In the genomic region with DNA sequence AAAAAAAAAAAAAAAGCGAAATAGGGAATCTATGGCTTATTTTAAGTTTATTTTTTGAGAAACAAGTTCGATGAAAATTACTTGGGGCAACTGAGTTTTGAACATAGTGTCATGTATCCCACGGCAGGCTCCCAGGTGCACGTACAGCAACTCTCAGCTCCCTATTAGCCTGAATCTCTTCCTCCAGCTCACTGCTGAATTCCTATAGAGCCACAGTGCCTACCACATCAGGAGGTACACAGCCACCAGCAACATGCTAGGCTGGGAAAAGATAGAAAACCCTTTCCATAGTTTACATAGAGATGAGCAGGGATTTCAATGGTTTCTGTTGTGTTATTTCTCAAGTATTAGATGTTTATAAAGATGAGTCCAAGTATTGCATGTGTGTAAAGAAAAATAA, we compare ENCODE assay signal across 18 cellular contexts.
"Had no signal": no experiment of that assay in that cellular context is flagged by ENCODE, and none has a peak within 500 bp of the region (broad histone marks: within the 10 kb centered on the region; RNA-seq: fewer than 3 reads in every experiment).

No MANE protein-coding gene starts in this region.

- H3K9me3 Mint-ChIP-seq: dendritic cell treated with granulocyte-macrophage colony-stimulating factor and Interleukin-4, amounts not matched to agents 40 ng/mL and 50 ng/mL, for 4 days; mesothelial cell of epicardium; naive thymus-derived CD4-positive, alpha-beta T cell had no signal

- H3K27ac ChIP-seq: colonic mucosa, esophagus muscularis mucosa, foreskin keratinocyte, gastroesophageal sphincter, heart left ventricle, left lung, lower lobe of right lung had no signal

- DNase-seq: colonic mucosa; cortex of kidney; effector CD4-positive, alpha-beta T cell; effector memory CD4-positive, alpha-beta T cell; foreskin keratinocyte; heart left ventricle; hippocampal formation; left cardiac atrium; left lung; left ventricle myocardium superior; lower lobe of right lung; mesenchymal stem cell; mucosa of descending colon; naive thymus-derived CD4-positive, alpha-beta T cell had no signal

- H3K27ac Mint-ChIP-seq: dendritic cell treated with granulocyte-macrophage colony-stimulating factor and Interleukin-4, amounts not matched to agents 40 ng/mL and 50 ng/mL, for 4 days; mesothelial cell of epicardium; naive thymus-derived CD4-positive, alpha-beta T cell had no signal

- H3K4me1 Mint-ChIP-seq: naive thymus-derived CD4-positive, alpha-beta T cell had no signal

- H3K36me3 ChIP-seq: colonic mucosa, esophagus muscularis mucosa, gastroesophageal sphincter, heart left ventricle, left lung, lower lobe of right lung had no signal

- H3K27me3 Mint-ChIP-seq: dendritic cell treated with granulocyte-macrophage colony-stimulating factor and Interleukin-4, amounts not matched to agents 40 ng/mL and 50 ng/mL, for 4 days had no signal

- H3K36me3 Mint-ChIP-seq: mesothelial cell of epicardium; naive thymus-derived CD4-positive, alpha-beta T cell had no signal

- H3K27me3 ChIP-seq: colonic mucosa, esophagus muscularis mucosa, foreskin keratinocyte, gastroesophageal sphincter, heart left ventricle, left lung had no signal

- H3K4me1 ChIP-seq: colonic mucosa, esophagus muscularis mucosa, foreskin keratinocyte, gastroesophageal sphincter, heart left ventricle, left lung, lower lobe of right lung had no signal

- H3K4me3 Mint-ChIP-seq: dendritic cell treated with granulocyte-macrophage colony-stimulating factor and Interleukin-4, amounts not matched to agents 40 ng/mL and 50 ng/mL, for 4 days; mesothelial cell of epicardium; naive thymus-derived CD4-positive, alpha-beta T cell had no signal

- H3K9me3 ChIP-seq: colonic mucosa, esophagus muscularis mucosa, lower lobe of right lung, mucosa of descending colon had no signal

- H3K4me3 ChIP-seq: colonic mucosa, esophagus muscularis mucosa, gastroesophageal sphincter, heart left ventricle, left lung, lower lobe of right lung, mucosa of descending colon had no signal

- ATAC-seq: foreskin keratinocyte; gastroesophageal sphincter; heart left ventricle; left cardiac atrium; left lung; left ventricle myocardium superior; lower lobe of right lung; mucosa of descending colon; naive thymus-derived CD4-positive, alpha-beta T cell had no signal
